9 cellular contexts compared by ENCODE assay signal in the genomic region with DNA sequence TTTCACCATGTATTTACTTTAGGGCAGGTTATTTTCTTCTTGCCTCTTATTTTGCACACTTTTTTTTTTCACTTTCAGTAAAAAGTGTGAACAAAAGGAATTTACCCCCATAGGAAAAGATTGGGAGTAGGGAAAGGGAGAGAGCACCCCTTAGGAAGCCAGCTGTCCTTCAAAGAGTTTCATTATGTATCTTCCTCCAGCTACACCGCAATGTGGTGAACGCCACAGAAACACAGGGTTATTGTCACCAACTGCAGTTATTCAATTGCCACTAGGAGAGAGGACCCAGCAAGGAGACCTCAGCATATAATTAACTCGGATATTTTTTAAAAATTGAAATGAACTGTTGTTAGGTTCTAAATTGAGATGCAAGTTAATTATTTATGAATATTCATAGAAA.
DNase-seq lines count a peak whose midpoint lies in the region; ATAC-seq and TF ChIP-seq lines count a peak whose summit lies in the region.
"Had no signal": no experiment of that assay in that cellular context is flagged by ENCODE, and none has a peak within 500 bp of the region (broad histone marks: within the 10 kb centered on the region; RNA-seq: fewer than 3 reads in every experiment).

No MANE protein-coding gene starts in this region.

- POLR2A ChIA-PET in activated CD8-positive, alpha-beta T cell treated with anti-CD3 and anti-CD28 coated beads for 36 hours (lab: Charles Lee): no interaction called here
- POLR2A ChIA-PET in activated CD8-positive, alpha-beta T cell treated with anti-CD3 and anti-CD28 coated beads, Interleukin-2, amount 10 ng/mL, durations not matched to agents 7 days and 5 days (lab: Charles Lee): no interaction called here

- no peak overlapping the region for H3K27ac Mint-ChIP-seq in activated CD8-positive, alpha-beta T cell treated with anti-CD3 and anti-CD28 coated beads for 36 hours
- no peak overlapping the region for H3K27ac Mint-ChIP-seq in activated CD8-positive, alpha-beta T cell treated with anti-CD3 and anti-CD28 coated beads, Interleukin-2, amount 10 ng/mL, durations not matched to agents 7 days and 5 days
- H3K27ac Mint-ChIP-seq in osteocyte (ENCODE audit: unreplicated experiment): no peak overlapping the region

- intact Hi-C loops in activated CD8-positive, alpha-beta T cell treated with anti-CD3 and anti-CD28 coated beads for 36 hours (cut with micrococcal nuclease): loop anchor here (5.0 kb wide), 1 partner anchor 687 kb away; no protein-coding TSS in a partner anchor
- intact Hi-C loops in left cardiac atrium (cut with DNase I): loop anchor here in 1 of 2 donors (5.0 kb wide), 1 partner anchor 687 kb away; no protein-coding TSS in a partner anchor

- peaks cover 2% of the 10 kb centered on the region for H3K27me3 Mint-ChIP-seq in activated CD8-positive, alpha-beta T cell treated with anti-CD3 and anti-CD28 coated beads for 36 hours
- no peaks in the 10 kb centered on the region for H3K27me3 Mint-ChIP-seq in activated CD8-positive, alpha-beta T cell treated with anti-CD3 and anti-CD28 coated beads, Interleukin-2, amount 10 ng/mL, durations not matched to agents 7 days and 5 days (ENCODE audit: low read depth)
- H3K27me3 Mint-ChIP-seq in osteocyte (ENCODE audit: unreplicated experiment): peaks cover 3% of the 10 kb centered on the region
- H3K27me3 Mint-ChIP-seq: CD4-positive, CD25-positive, alpha-beta regulatory T cell had no signal

- peak; percentile 5 for DNase-seq in activated CD8-positive, alpha-beta T cell treated with anti-CD3 and anti-CD28 coated beads for 36 hours
- no peak for DNase-seq in activated CD8-positive, alpha-beta T cell treated with anti-CD3 and anti-CD28 coated beads, Interleukin-2, amount 10 ng/mL, durations not matched to agents 7 days and 5 days
- DNase-seq in SW480 (ENCODE audit: low spot score) (peak; percentile 65), osteocyte (ENCODE audit: extremely low spot score, unreplicated experiment) (no peak), KG1 (lab: John Stamatoyannopoulos, UW) (no peak), SK-N-DZ (ENCODE audit: low spot score) (no peak), left cardiac atrium (no peak)

- no peak for ATAC-seq in activated CD8-positive, alpha-beta T cell treated with anti-CD3 and anti-CD28 coated beads for 36 hours
- ATAC-seq in activated CD8-positive, alpha-beta T cell treated with anti-CD3 and anti-CD28 coated beads, Interleukin-2, amount 10 ng/mL, durations not matched to agents 7 days and 5 days: no peak
- ATAC-seq in HG03108 (IDR thresholded peaks at IDR 0.05; ENCODE audit: unreplicated experiment) (peak; percentile 68), left cardiac atrium (no peak)

- CTCF ChIA-PET in activated CD8-positive, alpha-beta T cell treated with anti-CD3 and anti-CD28 coated beads for 36 hours (lab: Charles Lee): interaction anchor here (0.6 to 2.2 kb wide), 12 partner anchors 9 to 1998 kb away, joined by 3 to 11 read pairs (median 3); no protein-coding TSS in a partner anchor
- CTCF ChIA-PET in activated CD8-positive, alpha-beta T cell treated with anti-CD3 and anti-CD28 coated beads, Interleukin-2, amount 10 ng/mL, durations not matched to agents 7 days and 5 days (lab: Charles Lee): interaction anchor here (0.6 to 2.1 kb wide), 4 partner anchors 9 to 920 kb away, joined by 3 to 6 read pairs (median 4); no protein-coding TSS in a partner anchor

- no peak overlapping the region for H3K4me3 Mint-ChIP-seq in activated CD8-positive, alpha-beta T cell treated with anti-CD3 and anti-CD28 coated beads for 36 hours
- H3K4me3 Mint-ChIP-seq in activated CD8-positive, alpha-beta T cell treated with anti-CD3 and anti-CD28 coated beads, Interleukin-2, amount 10 ng/mL, durations not matched to agents 7 days and 5 days: no peak overlapping the region
- peak overlapping the region; percentile 58 for H3K4me3 Mint-ChIP-seq in osteocyte (ENCODE audit: unreplicated experiment)

- H3K4me1 Mint-ChIP-seq in activated CD8-positive, alpha-beta T cell treated with anti-CD3 and anti-CD28 coated beads for 36 hours (ENCODE audit: low read depth): no peaks in the 10 kb centered on the region
- H3K4me1 Mint-ChIP-seq in activated CD8-positive, alpha-beta T cell treated with anti-CD3 and anti-CD28 coated beads, Interleukin-2, amount 10 ng/mL, durations not matched to agents 7 days and 5 days (ENCODE audit: low read depth): peaks cover 8% of the 10 kb centered on the region
- peaks cover 12% of the 10 kb centered on the region for H3K4me1 Mint-ChIP-seq in osteocyte (ENCODE audit: unreplicated experiment)

- H3K9me3 Mint-ChIP-seq in activated CD8-positive, alpha-beta T cell treated with anti-CD3 and anti-CD28 coated beads for 36 hours: no peaks in the 10 kb centered on the region
- no peaks in the 10 kb centered on the region for H3K9me3 Mint-ChIP-seq in activated CD8-positive, alpha-beta T cell treated with anti-CD3 and anti-CD28 coated beads, Interleukin-2, amount 10 ng/mL, durations not matched to agents 7 days and 5 days (ENCODE audit: insufficient read depth)
- no peaks in the 10 kb centered on the region for H3K9me3 Mint-ChIP-seq in osteocyte (ENCODE audit: unreplicated experiment)
- H3K9me3 Mint-ChIP-seq: CD4-positive, CD25-positive, alpha-beta regulatory T cell had no signal

- no peaks in the 10 kb centered on the region for H3K36me3 Mint-ChIP-seq in activated CD8-positive, alpha-beta T cell treated with anti-CD3 and anti-CD28 coated beads for 36 hours (ENCODE audit: low read depth)
- H3K36me3 Mint-ChIP-seq in activated CD8-positive, alpha-beta T cell treated with anti-CD3 and anti-CD28 coated beads, Interleukin-2, amount 10 ng/mL, durations not matched to agents 7 days and 5 days (ENCODE audit: low read depth): no peaks in the 10 kb centered on the region
- H3K36me3 Mint-ChIP-seq in osteocyte (ENCODE audit: unreplicated experiment): no peaks in the 10 kb centered on the region
- H3K36me3 Mint-ChIP-seq: CD4-positive, CD25-positive, alpha-beta regulatory T cell had no signal

- no peak for TF ChIP-seq CTCF in activated CD8-positive, alpha-beta T cell treated with anti-CD3 and anti-CD28 coated beads for 36 hours (IDR thresholded peaks at IDR 0.05)
- no peak for TF ChIP-seq CTCF in osteocyte (IDR thresholded peaks at IDR 0.05)

Comparison
In these comparisons a context has a peak if more than half of its experiments do, and no peak if none do; other contexts are left out.
1. DNase-seq: peak in activated CD8-positive, alpha-beta T cell treated with anti-CD3 and anti-CD28 coated beads for 36 hours (single experiment) and SW480 (single experiment); none in activated CD8-positive, alpha-beta T cell treated with anti-CD3 and anti-CD28 coated beads, Interleukin-2, amount 10 ng/mL, durations not matched to agents 7 days and 5 days (single experiment), osteocyte (single experiment), KG1 (single experiment), SK-N-DZ (single experiment) and left cardiac atrium (single experiment).